1 cellular context compared by ENCODE assay signal in the genomic region with DNA sequence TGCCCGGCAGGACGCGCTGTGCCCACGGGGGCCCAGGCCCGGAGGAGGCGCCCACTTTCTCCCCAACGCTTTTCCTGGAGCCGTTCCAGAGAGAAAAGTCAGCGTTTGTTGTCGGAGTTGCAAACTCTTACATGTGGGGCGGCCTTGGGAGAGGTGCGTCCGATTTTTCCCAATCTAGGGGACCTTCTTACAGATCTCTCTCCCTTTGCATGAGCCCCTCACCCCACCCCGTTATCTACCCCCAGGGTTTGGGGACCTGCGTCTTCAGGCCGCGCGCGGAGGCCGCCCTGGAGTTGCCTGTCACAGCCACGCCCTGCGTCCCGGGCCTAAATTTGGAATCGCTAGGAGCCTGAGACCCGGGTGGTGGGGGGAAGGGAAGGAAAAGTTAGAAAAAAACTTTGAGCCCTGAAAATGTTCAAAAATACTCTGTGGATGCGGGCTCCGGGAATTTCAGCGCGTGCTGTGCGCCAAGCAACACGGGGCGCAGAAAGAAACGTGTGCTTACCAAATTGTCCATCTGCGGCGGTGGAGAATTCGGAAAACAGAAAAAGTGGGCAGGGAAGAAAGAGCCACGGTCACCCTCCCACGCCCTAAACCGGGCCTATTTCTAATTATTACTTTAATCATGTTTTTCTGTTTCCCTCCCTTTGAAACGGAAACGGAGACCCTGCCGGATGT.
TF ChIP-seq lines count a peak whose summit lies in the region.

No MANE protein-coding gene starts in this region.

TF ChIP-seq in HepG2, 621 proteins besides CTCF, POLR2A, EP300 and RAD21 (continued from another document and continues in another):
- TF ChIP-seq ZNF138 (CRISPR knock-in tag; IDR thresholded peaks at IDR 0.05; ENCODE audit: low read depth) (0 out of 2 replicates have a peak, but pooled peaks have one; percentile 6), PPARG (CRISPR knock-in tag; conservative IDR thresholded peaks at IDR 0.05) (no peak), ZNF274 (CRISPR knock-in tag; IDR thresholded peaks at IDR 0.05) (no peak), ADNP (CRISPR knock-in tag; IDR thresholded peaks at IDR 0.05) (no peak), ZNF772 (CRISPR knock-in tag; IDR thresholded peaks at IDR 0.05) (no peak), ZNF17 (CRISPR knock-in tag; IDR thresholded peaks at IDR 0.05) (no peak), ZC3H4 (CRISPR knock-in tag; IDR thresholded peaks at IDR 0.05; ENCODE audit: borderline replicate concordance) (no peak), ATRX (CRISPR knock-in tag; IDR thresholded peaks at IDR 0.05; ENCODE audit: borderline replicate concordance) (no peak), GABPB1 (CRISPR knock-in tag; IDR thresholded peaks at IDR 0.05) (no peak), ZNF816 (CRISPR knock-in tag; IDR thresholded peaks at IDR 0.05; ENCODE audit: borderline replicate concordance) (0 out of 2 replicates have a peak, but pooled peaks have one; percentile 11), SOX5 (CRISPR knock-in tag; IDR thresholded peaks at IDR 0.05; ENCODE audit: borderline replicate concordance) (no peak), ZNF225 (CRISPR knock-in tag; IDR thresholded peaks at IDR 0.05) (0 out of 2 replicates have a peak, but pooled peaks have one; percentile 6), MAFK (conservative IDR thresholded peaks at IDR 0.05 in 1 of 2, IDR thresholded peaks at IDR 0.05 in 1 of 2; ENCODE audit: low read length in 2 of 2) (no peak), ZNF652 (CRISPR knock-in tag; IDR thresholded peaks at IDR 0.05; ENCODE audit: borderline replicate concordance, low read depth) (no peak), AGO2 (optimal IDR thresholded peaks at IDR 0.05; ENCODE audit: low read depth, low read length) (peak; percentile 29), ARID2 (CRISPR knock-in tag; IDR thresholded peaks at IDR 0.05; ENCODE audit: borderline replicate concordance) (0 out of 2 replicates have a peak, but pooled peaks have one; percentile 10), MED13 (CRISPR knock-in tag; IDR thresholded peaks at IDR 0.05) (no peak), ZNF556 (CRISPR knock-in tag; IDR thresholded peaks at IDR 0.05; ENCODE audit: borderline replicate concordance) (no peak), ZNF629 (CRISPR knock-in tag; conservative IDR thresholded peaks at IDR 0.05) (no peak), PAX8 (CRISPR knock-in tag; IDR thresholded peaks at IDR 0.05; ENCODE audit: borderline replicate concordance) (no peak), EHMT2 (IDR thresholded peaks at IDR 0.05; ENCODE audit: borderline replicate concordance, low read depth, low read length) (no peak), SATB2 (CRISPR knock-in tag; IDR thresholded peaks at IDR 0.05) (no peak), TAF1 (CRISPR knock-in tag; IDR thresholded peaks at IDR 0.05) (no peak), ZZZ3 (CRISPR knock-in tag; IDR thresholded peaks at IDR 0.05; ENCODE audit: borderline replicate concordance) (no peak), ZNF496 (CRISPR knock-in tag; IDR thresholded peaks at IDR 0.05; ENCODE audit: insufficient replicate concordance) (no peak), HES4 (CRISPR knock-in tag; IDR thresholded peaks at IDR 0.05; ENCODE audit: borderline replicate concordance) (0 out of 2 replicates have a peak, but pooled peaks have one; percentile 21)
- TF ChIP-seq, protein P1, sequence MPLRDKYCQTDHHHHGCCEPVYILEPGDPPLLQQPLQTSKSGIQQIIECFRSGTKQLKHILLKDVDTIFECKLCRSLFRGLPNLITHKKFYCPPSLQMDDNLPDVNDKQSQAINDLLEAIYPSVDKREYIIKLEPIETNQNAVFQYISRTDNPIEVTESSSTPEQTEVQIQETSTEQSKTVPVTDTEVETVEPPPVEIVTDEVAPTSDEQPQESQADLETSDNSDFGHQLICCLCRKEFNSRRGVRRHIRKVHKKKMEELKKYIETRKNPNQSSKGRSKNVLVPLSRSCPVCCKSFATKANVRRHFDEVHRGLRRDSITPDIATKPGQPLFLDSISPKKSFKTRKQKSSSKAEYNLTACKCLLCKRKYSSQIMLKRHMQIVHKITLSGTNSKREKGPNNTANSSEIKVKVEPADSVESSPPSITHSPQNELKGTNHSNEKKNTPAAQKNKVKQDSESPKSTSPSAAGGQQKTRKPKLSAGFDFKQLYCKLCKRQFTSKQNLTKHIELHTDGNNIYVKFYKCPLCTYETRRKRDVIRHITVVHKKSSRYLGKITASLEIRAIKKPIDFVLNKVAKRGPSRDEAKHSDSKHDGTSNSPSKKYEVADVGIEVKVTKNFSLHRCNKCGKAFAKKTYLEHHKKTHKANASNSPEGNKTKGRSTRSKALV (CRISPR knock-in tag; IDR thresholded peaks at IDR 0.05) = no peak; the same call in 1 of the 2 replicates
- TF ChIP-seq, protein P2, sequence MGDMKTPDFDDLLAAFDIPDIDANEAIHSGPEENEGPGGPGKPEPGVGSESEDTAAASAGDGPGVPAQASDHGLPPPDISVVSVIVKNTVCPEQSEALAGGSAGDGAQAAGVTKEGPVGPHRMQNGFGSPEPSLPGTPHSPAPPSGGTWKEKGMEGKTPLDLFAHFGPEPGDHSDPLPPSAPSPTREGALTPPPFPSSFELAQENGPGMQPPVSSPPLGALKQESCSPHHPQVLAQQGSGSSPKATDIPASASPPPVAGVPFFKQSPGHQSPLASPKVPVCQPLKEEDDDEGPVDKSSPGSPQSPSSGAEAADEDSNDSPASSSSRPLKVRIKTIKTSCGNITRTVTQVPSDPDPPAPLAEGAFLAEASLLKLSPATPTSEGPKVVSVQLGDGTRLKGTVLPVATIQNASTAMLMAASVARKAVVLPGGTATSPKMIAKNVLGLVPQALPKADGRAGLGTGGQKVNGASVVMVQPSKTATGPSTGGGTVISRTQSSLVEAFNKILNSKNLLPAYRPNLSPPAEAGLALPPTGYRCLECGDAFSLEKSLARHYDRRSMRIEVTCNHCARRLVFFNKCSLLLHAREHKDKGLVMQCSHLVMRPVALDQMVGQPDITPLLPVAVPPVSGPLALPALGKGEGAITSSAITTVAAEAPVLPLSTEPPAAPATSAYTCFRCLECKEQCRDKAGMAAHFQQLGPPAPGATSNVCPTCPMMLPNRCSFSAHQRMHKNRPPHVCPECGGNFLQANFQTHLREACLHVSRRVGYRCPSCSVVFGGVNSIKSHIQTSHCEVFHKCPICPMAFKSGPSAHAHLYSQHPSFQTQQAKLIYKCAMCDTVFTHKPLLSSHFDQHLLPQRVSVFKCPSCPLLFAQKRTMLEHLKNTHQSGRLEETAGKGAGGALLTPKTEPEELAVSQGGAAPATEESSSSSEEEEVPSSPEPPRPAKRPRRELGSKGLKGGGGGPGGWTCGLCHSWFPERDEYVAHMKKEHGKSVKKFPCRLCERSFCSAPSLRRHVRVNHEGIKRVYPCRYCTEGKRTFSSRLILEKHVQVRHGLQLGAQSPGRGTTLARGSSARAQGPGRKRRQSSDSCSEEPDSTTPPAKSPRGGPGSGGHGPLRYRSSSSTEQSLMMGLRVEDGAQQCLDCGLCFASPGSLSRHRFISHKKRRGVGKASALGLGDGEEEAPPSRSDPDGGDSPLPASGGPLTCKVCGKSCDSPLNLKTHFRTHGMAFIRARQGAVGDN (CRISPR knock-in tag; IDR thresholded peaks at IDR 0.05) = peak; percentile 28
- TF ChIP-seq, protein P3, sequence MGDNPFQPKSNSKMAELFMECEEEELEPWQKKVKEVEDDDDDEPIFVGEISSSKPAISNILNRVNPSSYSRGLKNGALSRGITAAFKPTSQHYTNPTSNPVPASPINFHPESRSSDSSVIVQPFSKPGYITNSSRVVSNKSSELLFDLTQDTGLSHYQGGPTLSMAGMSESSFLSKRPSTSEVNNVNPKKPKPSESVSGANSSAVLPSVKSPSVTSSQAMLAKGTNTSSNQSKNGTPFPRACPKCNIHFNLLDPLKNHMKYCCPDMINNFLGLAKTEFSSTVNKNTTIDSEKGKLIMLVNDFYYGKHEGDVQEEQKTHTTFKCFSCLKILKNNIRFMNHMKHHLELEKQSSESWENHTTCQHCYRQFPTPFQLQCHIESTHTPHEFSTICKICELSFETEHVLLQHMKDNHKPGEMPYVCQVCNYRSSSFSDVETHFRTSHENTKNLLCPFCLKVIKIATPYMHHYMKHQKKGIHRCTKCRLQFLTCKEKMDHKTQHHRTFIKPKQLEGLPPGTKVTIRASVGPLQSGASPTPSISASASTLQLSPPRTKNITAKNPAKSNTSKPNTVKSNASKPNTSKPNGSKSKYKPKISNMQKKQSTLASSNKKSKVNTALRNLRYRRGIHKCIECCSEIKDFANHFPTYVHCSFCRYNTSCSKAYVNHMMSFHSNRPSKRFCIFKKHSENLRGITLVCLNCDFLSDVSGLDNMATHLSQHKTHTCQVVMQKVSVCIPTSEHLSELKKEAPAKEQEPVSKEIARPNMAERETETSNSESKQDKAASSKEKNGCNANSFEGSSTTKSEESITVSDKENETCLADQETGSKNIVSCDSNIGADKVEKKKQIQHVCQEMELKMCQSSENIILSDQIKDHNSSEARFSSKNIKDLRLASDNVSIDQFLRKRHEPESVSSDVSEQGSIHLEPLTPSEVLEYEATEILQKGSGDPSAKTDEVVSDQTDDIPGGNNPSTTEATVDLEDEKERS (CRISPR knock-in tag; IDR thresholded peaks at IDR 0.05) = no peak
- TF ChIP-seq, protein P4, sequence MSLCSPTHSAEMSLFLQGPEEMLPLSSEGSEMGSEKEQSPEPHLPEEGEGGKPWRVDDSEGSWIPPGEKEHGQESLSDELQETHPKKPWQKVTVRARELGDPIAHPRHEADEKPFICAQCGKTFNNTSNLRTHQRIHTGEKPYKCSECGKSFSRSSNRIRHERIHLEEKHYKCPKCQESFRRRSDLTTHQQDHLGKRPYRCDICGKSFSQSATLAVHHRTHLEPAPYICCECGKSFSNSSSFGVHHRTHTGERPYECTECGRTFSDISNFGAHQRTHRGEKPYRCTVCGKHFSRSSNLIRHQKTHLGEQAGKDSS (CRISPR knock-in tag; IDR thresholded peaks at IDR 0.05; ENCODE audit: borderline replicate concordance, low read depth) = no peak
- TF ChIP-seq, protein P5, sequence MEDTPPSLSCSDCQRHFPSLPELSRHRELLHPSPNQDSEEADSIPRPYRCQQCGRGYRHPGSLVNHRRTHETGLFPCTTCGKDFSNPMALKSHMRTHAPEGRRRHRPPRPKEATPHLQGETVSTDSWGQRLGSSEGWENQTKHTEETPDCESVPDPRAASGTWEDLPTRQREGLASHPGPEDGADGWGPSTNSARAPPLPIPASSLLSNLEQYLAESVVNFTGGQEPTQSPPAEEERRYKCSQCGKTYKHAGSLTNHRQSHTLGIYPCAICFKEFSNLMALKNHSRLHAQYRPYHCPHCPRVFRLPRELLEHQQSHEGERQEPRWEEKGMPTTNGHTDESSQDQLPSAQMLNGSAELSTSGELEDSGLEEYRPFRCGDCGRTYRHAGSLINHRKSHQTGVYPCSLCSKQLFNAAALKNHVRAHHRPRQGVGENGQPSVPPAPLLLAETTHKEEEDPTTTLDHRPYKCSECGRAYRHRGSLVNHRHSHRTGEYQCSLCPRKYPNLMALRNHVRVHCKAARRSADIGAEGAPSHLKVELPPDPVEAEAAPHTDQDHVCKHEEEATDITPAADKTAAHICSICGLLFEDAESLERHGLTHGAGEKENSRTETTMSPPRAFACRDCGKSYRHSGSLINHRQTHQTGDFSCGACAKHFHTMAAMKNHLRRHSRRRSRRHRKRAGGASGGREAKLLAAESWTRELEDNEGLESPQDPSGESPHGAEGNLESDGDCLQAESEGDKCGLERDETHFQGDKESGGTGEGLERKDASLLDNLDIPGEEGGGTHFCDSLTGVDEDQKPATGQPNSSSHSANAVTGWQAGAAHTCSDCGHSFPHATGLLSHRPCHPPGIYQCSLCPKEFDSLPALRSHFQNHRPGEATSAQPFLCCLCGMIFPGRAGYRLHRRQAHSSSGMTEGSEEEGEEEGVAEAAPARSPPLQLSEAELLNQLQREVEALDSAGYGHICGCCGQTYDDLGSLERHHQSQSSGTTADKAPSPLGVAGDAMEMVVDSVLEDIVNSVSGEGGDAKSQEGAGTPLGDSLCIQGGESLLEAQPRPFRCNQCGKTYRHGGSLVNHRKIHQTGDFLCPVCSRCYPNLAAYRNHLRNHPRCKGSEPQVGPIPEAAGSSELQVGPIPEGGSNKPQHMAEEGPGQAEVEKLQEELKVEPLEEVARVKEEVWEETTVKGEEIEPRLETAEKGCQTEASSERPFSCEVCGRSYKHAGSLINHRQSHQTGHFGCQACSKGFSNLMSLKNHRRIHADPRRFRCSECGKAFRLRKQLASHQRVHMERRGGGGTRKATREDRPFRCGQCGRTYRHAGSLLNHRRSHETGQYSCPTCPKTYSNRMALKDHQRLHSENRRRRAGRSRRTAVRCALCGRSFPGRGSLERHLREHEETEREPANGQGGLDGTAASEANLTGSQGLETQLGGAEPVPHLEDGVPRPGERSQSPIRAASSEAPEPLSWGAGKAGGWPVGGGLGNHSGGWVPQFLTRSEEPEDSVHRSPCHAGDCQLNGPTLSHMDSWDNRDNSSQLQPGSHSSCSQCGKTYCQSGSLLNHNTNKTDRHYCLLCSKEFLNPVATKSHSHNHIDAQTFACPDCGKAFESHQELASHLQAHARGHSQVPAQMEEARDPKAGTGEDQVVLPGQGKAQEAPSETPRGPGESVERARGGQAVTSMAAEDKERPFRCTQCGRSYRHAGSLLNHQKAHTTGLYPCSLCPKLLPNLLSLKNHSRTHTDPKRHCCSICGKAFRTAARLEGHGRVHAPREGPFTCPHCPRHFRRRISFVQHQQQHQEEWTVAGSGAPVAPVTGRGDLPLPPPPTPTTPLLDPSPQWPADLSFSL (CRISPR knock-in tag; IDR thresholded peaks at IDR 0.05) = no peak
